21 cellular contexts compared by ENCODE assay signal in the genomic region with DNA sequence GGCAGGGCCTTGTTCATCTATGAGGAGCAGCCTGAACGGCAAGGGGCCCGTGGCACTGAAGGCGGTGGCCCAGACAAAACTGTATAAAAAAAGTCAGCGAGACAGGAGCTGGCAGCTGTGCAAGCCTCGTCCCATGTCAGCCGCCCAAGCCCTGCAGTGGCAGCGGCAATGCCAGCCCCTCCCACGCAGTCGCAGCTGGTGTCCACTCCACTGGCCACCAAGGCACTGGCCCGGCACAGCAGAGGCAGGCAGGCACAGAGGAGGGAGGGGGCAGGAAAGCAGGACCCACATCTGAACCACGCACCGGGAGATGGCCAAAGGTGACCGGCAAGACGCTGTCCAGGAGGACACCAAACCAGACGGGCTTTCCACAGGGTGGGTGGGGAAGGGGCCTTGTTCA. TPM values are rescaled to one million over a fixed set of nuclear protein-coding genes. Genes with fewer than 3 reads are reported as not detected.
A peak's percentile ranks its signal among the peaks of the same experiment; 100 is the strongest.
DNase-seq lines count a peak whose midpoint lies in the region; ATAC-seq and TF ChIP-seq lines count a peak whose summit lies in the region.
"Had no signal": no experiment of that assay in that cellular context is flagged by ENCODE, and none has a peak within 500 bp of the region (broad histone marks: within the 10 kb centered on the region; RNA-seq: fewer than 3 reads in every experiment).

No MANE protein-coding gene starts in this region.

- intact Hi-C loops in left ventricle myocardium superior (cut with micrococcal nuclease): no loop called here

- H2BK12ac ChIP-seq in neuronal stem cell (ENCODE audit: low read length): no peak overlapping the region

- H3K27me3 ChIP-seq in right atrium auricular region (no peaks in the 10 kb centered on the region), neuronal stem cell (ENCODE audit: control insufficient read depth in 3 of 3, insufficient read depth in 3 of 3, low read depth in 1 of 3, low read length in 3 of 3) (no peaks in the 10 kb centered on the region)
- H3K27me3 ChIP-seq: uterus had no signal

- H3K9ac ChIP-seq in neuronal stem cell (ENCODE audit: low read depth, low read length, poor library complexity): no peak overlapping the region

- TF ChIP-seq CTCF in right atrium auricular region (IDR thresholded peaks at IDR 0.05): no peak

- no CpG with 5 or more reads among the region's 15 CpGs for WGBS in neuronal stem cell (ENCODE audit: extremely low coverage in 2 of 2, insufficient read length in 2 of 2, insufficient replicate concordance in 1 of 2), 2 donors

- H2AFZ ChIP-seq in neuronal stem cell (ENCODE audit: low read length): no peak overlapping the region

- H3K23ac ChIP-seq in neuronal stem cell (ENCODE audit: low read depth, low read length, poor library complexity): no peak overlapping the region

- H3K18ac ChIP-seq in neuronal stem cell (ENCODE audit: low read length): no peak overlapping the region

- H3K36me3 ChIP-seq in right atrium auricular region (peaks cover 66% of the 10 kb centered on the region), neuronal stem cell (replicated peaks in 1 of 2; ENCODE audit: control insufficient read depth in 2 of 2, insufficient read depth in 2 of 2, low read length in 2 of 2) (peaks cover 28 to 61% of the 10 kb centered on the region in 2 donors)
- H3K36me3 ChIP-seq: uterus had no signal

- H3K14ac ChIP-seq in neuronal stem cell (ENCODE audit: low read length): no peak overlapping the region

- ATAC-seq in left ventricle myocardium superior (no peak), HG03039 (IDR thresholded peaks at IDR 0.05; ENCODE audit: unreplicated experiment) (no peak)
- ATAC-seq: left lobe of liver; stimulated activated memory B cell treated with anti-CD40 and anti-IgM and Interleukin-4, amounts not matched to agents 10 μg/mL and 1 μg/mL and 100 μg/mL, for 72 hours had no signal

- H4K8ac ChIP-seq in neuronal stem cell (ENCODE audit: low read depth, low read length): no peak overlapping the region

- H3K4me2 ChIP-seq in neuronal stem cell (ENCODE audit: insufficient read depth, low read length, poor library complexity, severe bottlenecking): no peak overlapping the region

- H3K4me1 ChIP-seq in right atrium auricular region (peaks cover 0 to 12% of the 10 kb centered on the region in 2 donors), neuronal stem cell (ENCODE audit: control insufficient read depth in 2 of 2, insufficient read depth in 1 of 2, low read depth in 1 of 2, low read length in 2 of 2) (no peaks in the 10 kb centered on the region)
- H3K4me1 ChIP-seq: uterus had no signal

- H3K4ac ChIP-seq in neuronal stem cell (ENCODE audit: low read length): no peak overlapping the region

- no peak overlapping the region for H2AK5ac ChIP-seq in neuronal stem cell (ENCODE audit: low read depth, low read length)

- H2BK120ac ChIP-seq in neuronal stem cell (ENCODE audit: low read depth, low read length): no peak overlapping the region

- H3K9me3 ChIP-seq in right atrium auricular region (no peaks in the 10 kb centered on the region), neuronal stem cell (replicated peaks in 1 of 2; ENCODE audit: control insufficient read depth in 2 of 2, insufficient read depth in 1 of 2, low read depth in 1 of 2, low read length in 2 of 2) (no peaks in the 10 kb centered on the region)
- H3K9me3 ChIP-seq: thoracic aorta, uterus had no signal

- no peak overlapping the region for H4K91ac ChIP-seq in neuronal stem cell (ENCODE audit: low read depth, low read length, poor library complexity)

- no peak overlapping the region for H2BK5ac ChIP-seq in neuronal stem cell (ENCODE audit: low read length)

- H3K4me3 ChIP-seq in right atrium auricular region (no peak overlapping the region), neuronal stem cell (ENCODE audit: low read length in 2 of 2) (no peak overlapping the region)
- H3K4me3 ChIP-seq: thoracic aorta, uterus had no signal

- H3K27ac ChIP-seq in right atrium auricular region: no peak overlapping the region
- no peak overlapping the region for H3K27ac ChIP-seq in neuronal stem cell (replicated peaks; ENCODE audit: low read length)
- H3K27ac ChIP-seq: thoracic aorta, uterus had no signal

- peak; percentile 28 for DNase-seq in left ventricle myocardium superior
- no peak for DNase-seq in right atrium auricular region (ENCODE audit: low spot score)
- DNase-seq in hypothalamus (lab: John Stamatoyannopoulos, UW): peak in 39 of 51 donors; percentile 11 to 79 (median 40)
- DNase-seq in pons (ENCODE audit: low spot score): peak; percentile 58
- no peak for DNase-seq in neuronal stem cell (ENCODE audit: low spot score)
- DNase-seq in NCI-H345 treated with DMSO at 0.1 percent for 48 hours (lab: John Stamatoyannopoulos, UW; ENCODE audit: unreplicated experiment): no peak
- DNase-seq in NCI-H2227 (lab: John Stamatoyannopoulos, UW; ENCODE audit: unreplicated experiment): no peak
- DNase-seq: activated CD4-positive, alpha-beta T cell treated with anti-CD3 and anti-CD28 coated beads for 48 hours; activated naive CD4-positive, alpha-beta T cell treated with anti-CD3 and anti-CD28 coated beads, Interleukin-2, amount 50 U/mL, for 16 hours; central memory CD4-positive, alpha-beta T cell; NCI-H1105 treated with DMSO at 0.1 percent for 48 hours; NCI-H2029 treated with DMSO at 0.1 percent for 48 hours; NCI-H226; NCI-H774; small intestine; stimulated activated CD4-positive, alpha-beta T cell treated with anti-CD3 and anti-CD28 coated beads, Interleukin-2, amount 100 ng/mL, for 48 hours; uterus had no signal

- no peak overlapping the region for H2BK15ac ChIP-seq in neuronal stem cell (ENCODE audit: low read length)

- peaks cover 4% of the 10 kb centered on the region for H3K79me1 ChIP-seq in neuronal stem cell (ENCODE audit: low read depth, low read length)

RNA-seq across cellular contexts. Expression of gene C16orf95, which starts 15.9 kb away (rescaled TPM):
- total RNA-seq in left ventricle myocardium superior (2.6 TPM), right atrium auricular region (1 to 10 TPM in 1 of 2 donors, under 1 TPM in 1; 0.59 to 2.4 TPM)
- 4.5 TPM for polyA plus RNA-seq in neuronal stem cell (2013, experiment 1 of 2)
- polyA plus RNA-seq in neuronal stem cell (2013, experiment 2 of 2): 4.9 TPM

RNA-seq across cellular contexts. Expression of gene FBXO31, which starts 50.5 kb away (rescaled TPM):
- total RNA-seq in left ventricle myocardium superior (71.7 TPM), right atrium auricular region (10 to 100 TPM; 39.3 to 53.1 TPM)
- 9.0 TPM for polyA plus RNA-seq in neuronal stem cell (2013, experiment 1 of 2)
- polyA plus RNA-seq in neuronal stem cell (2013, experiment 2 of 2): 8.4 TPM

RNA-seq across cellular contexts. Expression of gene MAP1LC3B, which starts 59.0 kb away (rescaled TPM):
- total RNA-seq in left ventricle myocardium superior: 134 TPM
- 10 to 100 TPM; 57.5 to 83.0 TPM for total RNA-seq in right atrium auricular region
- polyA plus RNA-seq in neuronal stem cell (2013, experiment 1 of 2): 41.5 TPM
- polyA plus RNA-seq in neuronal stem cell (2013, experiment 2 of 2): 41.0 TPM

Comparison
In these comparisons a context has a peak if more than half of its experiments do, and no peak if none do; other contexts are left out.
1. DNase-seq: peak in left ventricle myocardium superior (single experiment), hypothalamus (39 of 51) and pons (single experiment); none in right atrium auricular region (single experiment), neuronal stem cell (single experiment), NCI-H345 treated with DMSO at 0.1 percent for 48 hours (single experiment) and NCI-H2227 (single experiment).